In the genomic region with DNA sequence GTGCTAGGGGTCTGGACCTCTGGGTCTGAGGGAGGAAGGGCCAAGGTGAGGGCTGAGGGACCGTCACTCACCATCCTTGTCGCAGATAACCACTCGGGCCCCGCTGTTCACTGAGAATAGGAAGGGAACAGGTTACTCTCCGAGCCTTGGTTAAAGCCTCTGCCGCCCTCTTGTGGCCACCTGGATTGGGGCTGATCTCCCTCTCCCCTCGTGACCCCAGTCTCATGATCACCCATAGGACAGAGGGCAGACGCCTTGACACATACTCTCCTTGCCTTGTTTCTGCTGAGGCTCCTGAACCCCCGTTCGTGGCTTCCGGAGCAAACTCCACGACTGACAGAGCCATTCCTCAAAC, we compare ENCODE assay signal across 8 cellular contexts. TPM values are rescaled to one million over a fixed set of nuclear protein-coding genes. Genes with fewer than 3 reads are reported as not detected.
DNase-seq lines count a peak whose midpoint lies in the region; ATAC-seq, FAIRE-seq and TF ChIP-seq lines count a peak whose summit lies in the region.

No MANE protein-coding gene starts in this region.

- no peaks in the 10 kb centered on the region for H3K36me3 ChIP-seq in MM.1S (replicated peaks; ENCODE audit: insufficient read depth, low read length)
- H3K36me3 ChIP-seq in neuronal stem cell (replicated peaks in 1 of 2; ENCODE audit: control insufficient read depth in 2 of 2, insufficient read depth in 2 of 2, low read length in 2 of 2) = peaks cover 16 to 35% of the 10 kb centered on the region in 2 donors

- H3K27ac ChIP-seq in MM.1S (ENCODE audit: low read length) (no peak overlapping the region), neuronal stem cell (replicated peaks; ENCODE audit: low read length) (peak overlapping the region; percentile 90)

- H3K4me3 ChIP-seq in MM.1S (ENCODE audit: low read length) (peak overlapping the region; percentile 56), neuronal stem cell (ENCODE audit: low read length in 2 of 2) (peak overlapping the region; percentile 26 to 86)

- H4K91ac ChIP-seq in neuronal stem cell (ENCODE audit: low read depth, low read length, poor library complexity) = no peak overlapping the region

- H3F3A ChIP-seq in MM.1S (ENCODE audit: insufficient read depth, low read length) = 0 out of 2 replicates have a peak, but pooled peaks cover 3% of the 10 kb centered on the region

- WGBS in neuronal stem cell (ENCODE audit: extremely low coverage in 2 of 2, insufficient read length in 2 of 2, insufficient replicate concordance in 1 of 2), 2 donors = no CpG with 5 or more reads among the region's 12 CpGs

- peak overlapping the region; percentile 44; the same call in 1 of the 2 replicates for H3K9ac ChIP-seq in MM.1S (ENCODE audit: low read length)
- H3K9ac ChIP-seq in neuronal stem cell (ENCODE audit: low read depth, low read length, poor library complexity) = peak overlapping the region; percentile 24

- peak overlapping the region; percentile 6 for H3K23ac ChIP-seq in neuronal stem cell (ENCODE audit: low read depth, low read length, poor library complexity)

- H2BK15ac ChIP-seq in neuronal stem cell (ENCODE audit: low read length) = peak overlapping the region; percentile 63

- H2BK12ac ChIP-seq in neuronal stem cell (ENCODE audit: low read length) = no peak overlapping the region

- no peak overlapping the region for H3K14ac ChIP-seq in neuronal stem cell (ENCODE audit: low read length)

- H3K27me3 ChIP-seq in MM.1S (replicated peaks; ENCODE audit: insufficient read depth, low read length) (peaks cover 8% of the 10 kb centered on the region; the same call in 1 of the 2 replicates), neuronal stem cell (ENCODE audit: control insufficient read depth in 3 of 3, insufficient read depth in 3 of 3, low read depth in 1 of 3, low read length in 3 of 3) (no peaks in the 10 kb centered on the region)

- H2BK5ac ChIP-seq in neuronal stem cell (ENCODE audit: low read length) = peak overlapping the region; percentile 94

- H3K4ac ChIP-seq in neuronal stem cell (ENCODE audit: low read length) = no peak overlapping the region

- H2AK5ac ChIP-seq in neuronal stem cell (ENCODE audit: low read depth, low read length) = peak overlapping the region; percentile 96

- peak overlapping the region; percentile 71 for H2AFZ ChIP-seq in MM.1S (ENCODE audit: low read length)
- peak overlapping the region; percentile 63 for H2AFZ ChIP-seq in neuronal stem cell (ENCODE audit: low read length)

- peak; percentile 71 for ATAC-seq in GM21576 (IDR thresholded peaks at IDR 0.05; ENCODE audit: unreplicated experiment)

- no peak overlapping the region for H2BK120ac ChIP-seq in neuronal stem cell (ENCODE audit: low read depth, low read length)

- no peaks in the 10 kb centered on the region for H3K79me2 ChIP-seq in MM.1S (ENCODE audit: low read length)

- H3K9me3 ChIP-seq in MM.1S (replicated peaks; ENCODE audit: insufficient read depth, low read length) (no peaks in the 10 kb centered on the region), neuronal stem cell (replicated peaks in 1 of 2; ENCODE audit: control insufficient read depth in 2 of 2, insufficient read depth in 1 of 2, low read depth in 1 of 2, low read length in 2 of 2) (peaks cover 0 to 3% of the 10 kb centered on the region in 2 donors)

- no peak overlapping the region for H4K8ac ChIP-seq in neuronal stem cell (ENCODE audit: low read depth, low read length)

- DNase-seq in COLO829 (ENCODE audit: low spot score) (peak; percentile 79), MM.1S (peak; percentile 88), SIG-M5 (lab: John Stamatoyannopoulos, UW) (peak; percentile 12), frontal cortex (ENCODE audit: low spot score in 2 of 2) (peak; percentile 72 to 84), neuronal stem cell (ENCODE audit: low spot score) (peak; percentile 90), stromal cell of bone marrow (ENCODE audit: low read depth) (peak; percentile 63)
- peak; percentile 88 to 96 (median 91) for DNase-seq in activated naive CD4-positive, alpha-beta T cell (lab: John Stamatoyannopoulos, UW)

- no peaks in the 10 kb centered on the region for H3K9me2 ChIP-seq in MM.1S (replicated peaks; ENCODE audit: insufficient read depth, low read length)

- H3K4me1 ChIP-seq in MM.1S (ENCODE audit: low read length) (no peaks in the 10 kb centered on the region), neuronal stem cell (ENCODE audit: control insufficient read depth in 2 of 2, insufficient read depth in 1 of 2, low read depth in 1 of 2, low read length in 2 of 2) (peaks cover 7 to 8% of the 10 kb centered on the region in 2 donors)

- H4K20me1 ChIP-seq in MM.1S (ENCODE audit: insufficient read depth, low read length) = no peaks in the 10 kb centered on the region

- H3K4me2 ChIP-seq in MM.1S (ENCODE audit: low read depth, low read length) = peak overlapping the region; percentile 87
- peak overlapping the region; percentile 89 for H3K4me2 ChIP-seq in neuronal stem cell (ENCODE audit: insufficient read depth, low read length, poor library complexity, severe bottlenecking)

- H3K18ac ChIP-seq in neuronal stem cell (ENCODE audit: low read length) = peak overlapping the region; percentile 99

- no peak for FAIRE-seq in frontal cortex (lab: Jason Lieb, UNC)

- peak; percentile 91 for TF ChIP-seq CTCF in MM.1S (IDR thresholded peaks at IDR 0.05; ENCODE audit: low read length)

- no peaks in the 10 kb centered on the region for H3K79me1 ChIP-seq in neuronal stem cell (ENCODE audit: low read depth, low read length)

RNA-seq across cellular contexts. Expression of a gene that starts 0.6 kb away (rescaled TPM):
- 1.2 TPM for total RNA-seq in frontal cortex
- polyA plus RNA-seq in neuronal stem cell (2013, experiment 1 of 2) = 24.4 TPM
- polyA plus RNA-seq in neuronal stem cell (2013, experiment 2 of 2) = 24.3 TPM

RNA-seq across cellular contexts. Expression of a gene that starts 24.9 kb away (rescaled TPM):
- 11.4 TPM for total RNA-seq in frontal cortex
- 49.0 TPM for polyA plus RNA-seq in neuronal stem cell (2013, experiment 1 of 2)
- 48.6 TPM for polyA plus RNA-seq in neuronal stem cell (2013, experiment 2 of 2)

RNA-seq across cellular contexts. Expression of a gene that starts 32.7 kb away (rescaled TPM):
- total RNA-seq in frontal cortex = 1.6 TPM
- 19.9 TPM for polyA plus RNA-seq in neuronal stem cell (2013, experiment 1 of 2)
- polyA plus RNA-seq in neuronal stem cell (2013, experiment 2 of 2) = 19.6 TPM

RNA-seq across cellular contexts. Expression of a gene that starts 36.5 kb away (rescaled TPM):
- 23.6 TPM for total RNA-seq in frontal cortex
- polyA plus RNA-seq in neuronal stem cell (2013, experiment 1 of 2) = 21.2 TPM
- 21.1 TPM for polyA plus RNA-seq in neuronal stem cell (2013, experiment 2 of 2)

Comparison
In these comparisons a context has a peak if more than half of its experiments do, and no peak if none do; other contexts are left out.
1. DNase-seq: peak in every context shown above with its lines; median percentile 91 in activated naive CD4-positive, alpha-beta T cell; 90 in neuronal stem cell; 88 in MM.1S; 79 in COLO829; 78 in frontal cortex; 63 in stromal cell of bone marrow; 12 in SIG-M5.